Comparison of ENCODE assay signal across 17 cellular contexts in the genomic region with DNA sequence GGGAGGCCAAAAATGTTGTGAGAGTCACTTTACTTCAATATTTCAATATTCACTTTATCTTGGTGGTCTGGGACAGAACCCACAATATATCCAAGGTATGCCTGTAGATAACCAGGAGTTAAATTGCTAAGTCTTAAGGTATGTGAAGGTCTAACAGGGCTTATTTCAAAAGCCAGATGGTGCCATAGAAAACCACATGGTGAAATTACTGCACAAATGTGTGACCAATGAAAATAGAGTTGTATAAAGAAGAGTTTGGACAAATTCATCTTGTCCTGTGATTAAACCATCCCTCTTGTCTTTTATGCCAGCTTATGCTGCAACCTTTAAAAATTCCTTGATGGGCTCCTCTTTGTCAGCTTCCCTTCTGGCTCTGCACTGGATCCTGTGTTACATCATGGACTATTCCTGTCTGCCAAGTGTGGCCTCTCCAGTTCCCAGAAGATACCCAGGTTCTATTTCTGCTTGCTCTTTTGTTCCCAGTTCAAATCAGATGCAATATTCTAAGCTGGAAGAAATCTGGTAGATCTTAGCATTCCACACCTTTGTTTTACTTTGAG. TPM values are rescaled to one million over a fixed set of nuclear protein-coding genes. Genes with fewer than 3 reads are reported as not detected.
"Had no signal": no experiment of that assay in that cellular context is flagged by ENCODE, and none has a peak within 500 bp of the region (broad histone marks: within the 10 kb centered on the region; RNA-seq: fewer than 3 reads in every experiment).

No MANE protein-coding gene starts in this region.

- ATAC-seq: activated T-cell treated with anti-CD3 and anti-CD28 coated beads, Interleukin-2, amount 50 U/mL, for 4 hours; left lobe of liver had no signal

- H3K4me3 Mint-ChIP-seq: activated CD4-positive, alpha-beta memory T cell treated with anti-CD3 and anti-CD28 coated beads for 36 hours; activated T-cell treated with anti-CD3 and anti-CD28 coated beads, Interleukin-2, amount 50 U/mL, for 4 hours; brain; dendritic cell treated with granulocyte-macrophage colony-stimulating factor and Interleukin-4, amounts not matched to agents 40 ng/mL and 50 ng/mL, for 4 days; memory B cell; nephron; stimulated activated naive CD8-positive, alpha-beta T cell treated with anti-CD3 and anti-CD28 coated beads, Interleukin-15, Interleukin-2, amounts not matched to agents 100 ng/mL and 50 ng/mL, for 24 hours; T-helper 2 cell treated with Interferon-gamma antibody and Interleukin-4, amounts not matched to agents 5 μg/mL and 100 μg/mL, for 36 hours had no signal

- H3K36me3 Mint-ChIP-seq: activated CD4-positive, alpha-beta memory T cell treated with anti-CD3 and anti-CD28 coated beads for 36 hours; memory B cell had no signal

- DNase-seq: activated CD4-positive, alpha-beta memory T cell treated with anti-CD3 and anti-CD28 coated beads for 36 hours; activated CD4-positive, CD25-positive, alpha-beta regulatory T cell treated with anti-CD3 and anti-CD28 coated beads, Interleukin-2, amount 50 U/mL, for 72 hours; activated T-cell treated with anti-CD3 and anti-CD28 coated beads, Interleukin-2, amount 50 U/mL, for 4 hours; cerebellar nuclear complex; foreskin melanocyte; head of caudate nucleus; stimulated activated CD4-positive, alpha-beta T cell treated with anti-CD3 and anti-CD28 coated beads, Interleukin-15, amount 100 ng/mL, for 24 hours; stimulated activated CD4-positive, alpha-beta T cell treated with anti-CD3 and anti-CD28 coated beads, Interleukin-4, amount 100 ng/mL, for 24 hours; SW 1271; upper lobe of left lung had no signal

- H3K4me1 Mint-ChIP-seq: brain, memory B cell had no signal

- H3K27me3 Mint-ChIP-seq: brain had no signal

- H3K27ac Mint-ChIP-seq: activated CD4-positive, alpha-beta memory T cell treated with anti-CD3 and anti-CD28 coated beads for 36 hours; dendritic cell treated with granulocyte-macrophage colony-stimulating factor and Interleukin-4, amounts not matched to agents 40 ng/mL and 50 ng/mL, for 4 days; memory B cell; nephron; stimulated activated naive CD8-positive, alpha-beta T cell treated with anti-CD3 and anti-CD28 coated beads, Interleukin-15, Interleukin-2, amounts not matched to agents 100 ng/mL and 50 ng/mL, for 24 hours; T-helper 2 cell treated with Interferon-gamma antibody and Interleukin-4, amounts not matched to agents 5 μg/mL and 100 μg/mL, for 36 hours had no signal

- H3K9me3 Mint-ChIP-seq: stimulated activated naive CD8-positive, alpha-beta T cell treated with anti-CD3 and anti-CD28 coated beads, Interleukin-15, Interleukin-2, amounts not matched to agents 100 ng/mL and 50 ng/mL, for 24 hours; T-helper 2 cell treated with Interferon-gamma antibody and Interleukin-4, amounts not matched to agents 5 μg/mL and 100 μg/mL, for 36 hours had no signal

RNA-seq across cellular contexts. Expression of a gene that starts 46.8 kb away (rescaled TPM):
- total RNA-seq: activated CD4-positive, alpha-beta memory T cell treated with anti-CD3 and anti-CD28 coated beads for 36 hours had no signal
